In genomic region chr5:152688561-152689274, GRCh38 we compare ENCODE assay signal across 10 cellular contexts.
A peak's percentile ranks its signal among the peaks of the same experiment; 100 is the strongest.
DNase-seq lines count a peak whose midpoint lies in the region; FAIRE-seq and TF ChIP-seq lines count a peak whose summit lies in the region.
"Had no signal": no experiment of that assay in that cellular context is flagged by ENCODE, and none has a peak within 500 bp of the region (broad histone marks: within the 10 kb centered on the region; RNA-seq: fewer than 3 reads in every experiment).

No MANE protein-coding gene starts in this region.

- H3K4me3 ChIP-seq in adrenal gland = no peak overlapping the region
- no peak overlapping the region for H3K4me3 ChIP-seq in small intestine (ENCODE audit: low read depth in 1 of 2, low read length in 2 of 2)
- H3K4me3 ChIP-seq: BLaER1 treated with 17β-estradiol and CSF1 and Interleukin-3, amounts not matched to agents 10 nM and 100 nM had no signal

- H3K36me3 ChIP-seq in adrenal gland (replicated peaks in 1 of 2) (no peaks in the 10 kb centered on the region), small intestine (ENCODE audit: control insufficient read depth in 2 of 2, insufficient read depth in 2 of 2, low read length in 2 of 2) (no peaks in the 10 kb centered on the region)
- H3K36me3 ChIP-seq: BLaER1 treated with 17β-estradiol and CSF1 and Interleukin-3, amounts not matched to agents 10 nM and 100 nM had no signal

- intact Hi-C loops in adrenal gland (cut with DNase I) = no loop called here

- WGBS in adrenal gland, 4 donors = 17 to 56% (median 40%) methylated on average over 3 of the region's 3 CpGs
- 56 to 61% (median 61%) methylated on average over 3 of the region's 3 CpGs for WGBS in small intestine, 3 donors

- FAIRE-seq in small intestine (lab: Jason Lieb, UNC) = no peak

- H3K27me3 ChIP-seq in adrenal gland = no peaks in the 10 kb centered on the region
- H3K27me3 ChIP-seq in small intestine (ENCODE audit: control insufficient read depth in 2 of 2, insufficient read depth in 2 of 2, low read length in 2 of 2) = no peaks in the 10 kb centered on the region
- H3K27me3 ChIP-seq: BLaER1 treated with 17β-estradiol and CSF1 and Interleukin-3, amounts not matched to agents 10 nM and 100 nM had no signal

- TF ChIP-seq CTCF in adrenal gland (IDR thresholded peaks at IDR 0.05) = no peak

- H3K9me3 ChIP-seq in adrenal gland (replicated peaks in 1 of 3) (no peaks in the 10 kb centered on the region), small intestine (ENCODE audit: control insufficient read depth, low read depth) (no peaks in the 10 kb centered on the region)

- DNase-seq in 8988T (peak; percentile 7), HS-5 (ENCODE audit: low read depth) (peak; percentile 66), adrenal gland (peak; percentile 13 to 66 (median 20)), iris pigment epithelial cell (ENCODE audit: low read depth) (peak; percentile 79), NCI-H128 (lab: John Stamatoyannopoulos, UW; ENCODE audit: unreplicated experiment) (no peak), small intestine (no peak), NCI-H1105 treated with DMSO at 0.1 percent for 48 hours (lab: John Stamatoyannopoulos, UW) (no peak)
- no peak for DNase-seq in activated naive CD4-positive, alpha-beta T cell treated with Interleukin-2 at 50 U/mL for 16 hours
- DNase-seq: activated naive CD4-positive, alpha-beta T cell had no signal

- no peak for TF ChIP-seq POLR2A in adrenal gland (IDR thresholded peaks at IDR 0.05)

- no peak overlapping the region for H3K27ac ChIP-seq in adrenal gland
- H3K27ac ChIP-seq in small intestine (ENCODE audit: low read depth in 1 of 2, low read length in 1 of 2) = no peak overlapping the region
- H3K27ac ChIP-seq: BLaER1 treated with 17β-estradiol and CSF1 and Interleukin-3, amounts not matched to agents 10 nM and 100 nM had no signal

- H3K4me1 ChIP-seq in adrenal gland (replicated peaks in 1 of 2) (no peaks in the 10 kb centered on the region), small intestine (ENCODE audit: control insufficient read depth in 2 of 2, insufficient read depth in 1 of 2, low read depth in 1 of 2, low read length in 1 of 2) (no peaks in the 10 kb centered on the region)

Comparison
In these comparisons a context has a peak if more than half of its experiments do, and no peak if none do; other contexts are left out.
1. DNase-seq: peak in 8988T (single experiment), HS-5 (single experiment), adrenal gland (7 of 7) and iris pigment epithelial cell (single experiment); none in NCI-H128 (single experiment), small intestine (single experiment), activated naive CD4-positive, alpha-beta T cell treated with Interleukin-2 at 50 U/mL for 16 hours (single experiment) and NCI-H1105 treated with DMSO at 0.1 percent for 48 hours (single experiment).